8 cellular contexts compared by ENCODE assay signal in genomic region chr13:26221721-26222522, GRCh38. TPM values are rescaled to one million over a fixed set of nuclear protein-coding genes. Genes with fewer than 3 reads are reported as not detected.
DNase-seq lines count a peak whose midpoint lies in the region; ATAC-seq, FAIRE-seq and TF ChIP-seq lines count a peak whose summit lies in the region.

TSS of gene RNF6 (minus strand) at chr13:26222314. CDS start at chr13:26219649, 2,665 bp downstream.

- H3K4me3 ChIP-seq in right atrium auricular region (peak within 1 kb of the TSS; percentile 100), psoas muscle (peak within 1 kb of the TSS; percentile 94)

- peaks cover 36% of the 10 kb centered on the region for H3K36me3 ChIP-seq in right atrium auricular region
- peaks cover 5 to 34% of the 10 kb centered on the region in 2 donors for H3K36me3 ChIP-seq in psoas muscle (ENCODE audit: insufficient read depth in 1 of 2, low read depth in 1 of 2)

- peak within 1 kb of the TSS; percentile 95 to 98 for H3K27ac ChIP-seq in right atrium auricular region
- H3K27ac ChIP-seq in psoas muscle, result peak within 1 kb of the TSS; percentile 99

- H3K27me3 ChIP-seq in right atrium auricular region, result no peaks in the 10 kb centered on the region
- no peaks in the 10 kb centered on the region for H3K27me3 ChIP-seq in psoas muscle (ENCODE audit: insufficient read depth in 3 of 3, low read length in 2 of 3)

- peak in 1 of 2 donors; percentile 29 for TF ChIP-seq CTCF in right atrium auricular region (IDR thresholded peaks at IDR 0.05)
- no peak for TF ChIP-seq CTCF in psoas muscle (IDR thresholded peaks at IDR 0.05)

- H3K9me3 ChIP-seq in right atrium auricular region (no peaks in the 10 kb centered on the region), psoas muscle (no peaks in the 10 kb centered on the region)

- H3K4me1 ChIP-seq in right atrium auricular region (peaks cover 0 to 22% of the 10 kb centered on the region in 2 donors), psoas muscle (peaks cover 27% of the 10 kb centered on the region)

- ATAC-seq in GM18499 (IDR thresholded peaks at IDR 0.05; ENCODE audit: insufficient read depth, unreplicated experiment) (peak; percentile 94), HG02943 (IDR thresholded peaks at IDR 0.05; ENCODE audit: low read depth, unreplicated experiment) (peak; percentile 95), psoas muscle (peak; percentile 97 to 98 (median 98))

- 0 to 1% (median 1%) methylated on average over 55 to 67 of the region's 67 CpGs for WGBS in psoas muscle, 3 donors

- DNase-seq in NCI-H187 treated with DMSO at 0.1 percent for 48 hours (lab: John Stamatoyannopoulos, UW) (peak; percentile 85), anterior cingulate cortex (lab: John Stamatoyannopoulos, UW) (peak; percentile 42 to 95 (median 86)), right atrium auricular region (ENCODE audit: low spot score) (peak; percentile 98), psoas muscle (peak; percentile 91 to 95), urothelium cell line (ENCODE audit: low spot score) (peak; percentile 94)

- intact Hi-C loops in T-helper 2 cell treated with Interferon-gamma antibody and Interleukin-4, amounts not matched to agents 100 ng/mL and 5 ng/mL, for 36 hours (cut with micrococcal nuclease), result loop anchor here (1.0 to 10.0 kb wide), 4 partner anchors 31 to 1913 kb away; partner anchors contain the start of genes PAN3 and RPL21
- intact Hi-C loops in psoas muscle (cut with DNase I), result loop anchor here (1.0 to 5.0 kb wide), 2 partner anchors 32 to 35 kb away; partner anchors contain the start of gene CDK8 (in 1 of the 2)

- FAIRE-seq in urothelium cell line (lab: Jason Lieb, UNC), result no peak

RNA-seq across cellular contexts. Expression of gene RNF6, which starts in this region (rescaled TPM):
- 39.2 and 40.8 TPM in 2 replicates for total RNA-seq in T-helper 2 cell treated with Interferon-gamma antibody and Interleukin-4, amounts not matched to agents 100 ng/mL and 5 ng/mL, for 36 hours
- total RNA-seq in right atrium auricular region (10 to 100 TPM; 14.1 to 26.2 TPM), psoas muscle (10 to 100 TPM; 45.1 to 50.8 (median 45.7) TPM)
- polyA plus RNA-seq in psoas muscle, result 10 to 100 TPM; 20.2 to 70.8 (median 22.1) TPM

Comparison
In these comparisons a context has a peak if more than half of its experiments do, and no peak if none do; other contexts are left out.
1. Peak in every context shown above with its lines: DNase-seq, ATAC-seq, H3K4me3 ChIP-seq and H3K27ac ChIP-seq.